ENCODE assay signal across 1 cellular context in the genomic region with DNA sequence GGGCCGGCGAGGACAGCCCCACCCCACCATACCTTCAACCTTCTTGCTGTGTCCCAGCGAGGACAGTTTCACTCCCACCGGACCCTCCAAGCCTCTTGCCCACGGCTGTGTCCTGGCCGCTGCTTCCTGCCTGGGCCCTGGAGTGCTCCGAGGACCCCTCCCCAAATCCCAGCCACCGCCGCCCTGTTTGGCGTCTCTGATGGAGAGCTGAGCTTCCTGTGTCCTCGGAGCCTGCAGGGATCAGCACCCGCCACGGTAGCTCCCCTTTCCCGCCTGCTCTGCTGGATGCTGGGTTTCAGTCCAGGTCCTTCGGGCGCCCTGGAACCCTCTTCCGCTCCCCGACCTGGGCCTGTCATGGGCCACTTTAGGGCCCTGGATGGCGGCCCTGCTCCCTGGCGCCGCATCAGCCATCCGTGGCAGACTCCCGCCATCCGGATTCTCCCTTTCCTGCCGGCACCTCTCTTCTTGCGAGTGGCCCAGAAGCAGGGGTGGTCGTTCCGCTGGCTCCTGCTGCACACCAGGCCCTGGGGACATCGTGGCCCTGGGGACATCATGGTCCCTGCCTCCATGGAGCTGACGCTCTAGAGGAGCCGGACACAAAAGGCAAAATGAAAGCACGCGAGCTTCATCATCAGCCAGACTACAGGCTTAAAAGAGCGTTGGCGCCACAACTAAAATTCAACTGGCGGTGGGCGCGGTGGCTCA.
TF ChIP-seq lines count a peak whose summit lies in the region.

No MANE protein-coding gene starts in this region.

TF ChIP-seq in GM23338, 12 proteins besides CTCF, POLR2A, EP300 and RAD21:
- TF ChIP-seq NANOG (IDR thresholded peaks at IDR 0.05; ENCODE audit: borderline replicate concordance) (no peak), STAT1 (IDR thresholded peaks at IDR 0.05; ENCODE audit: unreplicated experiment) (no peak), ZNF331 (CRISPR knock-in tag; IDR thresholded peaks at IDR 0.05; ENCODE audit: low read depth) (no peak), POLR2AphosphoS5 (IDR thresholded peaks at IDR 0.05; ENCODE audit: low read depth) (no peak), EZH2 (IDR thresholded peaks at IDR 0.05; ENCODE audit: low read depth, unreplicated experiment) (no peak), ZNF114 (CRISPR knock-in tag; IDR thresholded peaks at IDR 0.05) (no peak), EZH2phosphoT487 (IDR thresholded peaks at IDR 0.05; ENCODE audit: unreplicated experiment) (no peak), JUNB (IDR thresholded peaks at IDR 0.05; ENCODE audit: unreplicated experiment) (no peak), CREB1 (CRISPR knock-in tag; IDR thresholded peaks at IDR 0.05; ENCODE audit: low read depth) (no peak)
- TF ChIP-seq, protein P1, sequence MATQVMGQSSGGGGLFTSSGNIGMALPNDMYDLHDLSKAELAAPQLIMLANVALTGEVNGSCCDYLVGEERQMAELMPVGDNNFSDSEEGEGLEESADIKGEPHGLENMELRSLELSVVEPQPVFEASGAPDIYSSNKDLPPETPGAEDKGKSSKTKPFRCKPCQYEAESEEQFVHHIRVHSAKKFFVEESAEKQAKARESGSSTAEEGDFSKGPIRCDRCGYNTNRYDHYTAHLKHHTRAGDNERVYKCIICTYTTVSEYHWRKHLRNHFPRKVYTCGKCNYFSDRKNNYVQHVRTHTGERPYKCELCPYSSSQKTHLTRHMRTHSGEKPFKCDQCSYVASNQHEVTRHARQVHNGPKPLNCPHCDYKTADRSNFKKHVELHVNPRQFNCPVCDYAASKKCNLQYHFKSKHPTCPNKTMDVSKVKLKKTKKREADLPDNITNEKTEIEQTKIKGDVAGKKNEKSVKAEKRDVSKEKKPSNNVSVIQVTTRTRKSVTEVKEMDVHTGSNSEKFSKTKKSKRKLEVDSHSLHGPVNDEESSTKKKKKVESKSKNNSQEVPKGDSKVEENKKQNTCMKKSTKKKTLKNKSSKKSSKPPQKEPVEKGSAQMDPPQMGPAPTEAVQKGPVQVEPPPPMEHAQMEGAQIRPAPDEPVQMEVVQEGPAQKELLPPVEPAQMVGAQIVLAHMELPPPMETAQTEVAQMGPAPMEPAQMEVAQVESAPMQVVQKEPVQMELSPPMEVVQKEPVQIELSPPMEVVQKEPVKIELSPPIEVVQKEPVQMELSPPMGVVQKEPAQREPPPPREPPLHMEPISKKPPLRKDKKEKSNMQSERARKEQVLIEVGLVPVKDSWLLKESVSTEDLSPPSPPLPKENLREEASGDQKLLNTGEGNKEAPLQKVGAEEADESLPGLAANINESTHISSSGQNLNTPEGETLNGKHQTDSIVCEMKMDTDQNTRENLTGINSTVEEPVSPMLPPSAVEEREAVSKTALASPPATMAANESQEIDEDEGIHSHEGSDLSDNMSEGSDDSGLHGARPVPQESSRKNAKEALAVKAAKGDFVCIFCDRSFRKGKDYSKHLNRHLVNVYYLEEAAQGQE (IDR thresholded peaks at IDR 0.05; ENCODE audit: unreplicated experiment): no peak
- TF ChIP-seq, protein P2, sequence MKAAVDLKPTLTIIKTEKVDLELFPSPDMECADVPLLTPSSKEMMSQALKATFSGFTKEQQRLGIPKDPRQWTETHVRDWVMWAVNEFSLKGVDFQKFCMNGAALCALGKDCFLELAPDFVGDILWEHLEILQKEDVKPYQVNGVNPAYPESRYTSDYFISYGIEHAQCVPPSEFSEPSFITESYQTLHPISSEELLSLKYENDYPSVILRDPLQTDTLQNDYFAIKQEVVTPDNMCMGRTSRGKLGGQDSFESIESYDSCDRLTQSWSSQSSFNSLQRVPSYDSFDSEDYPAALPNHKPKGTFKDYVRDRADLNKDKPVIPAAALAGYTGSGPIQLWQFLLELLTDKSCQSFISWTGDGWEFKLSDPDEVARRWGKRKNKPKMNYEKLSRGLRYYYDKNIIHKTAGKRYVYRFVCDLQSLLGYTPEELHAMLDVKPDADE (IDR thresholded peaks at IDR 0.05): no peak
- TF ChIP-seq, protein P3, sequence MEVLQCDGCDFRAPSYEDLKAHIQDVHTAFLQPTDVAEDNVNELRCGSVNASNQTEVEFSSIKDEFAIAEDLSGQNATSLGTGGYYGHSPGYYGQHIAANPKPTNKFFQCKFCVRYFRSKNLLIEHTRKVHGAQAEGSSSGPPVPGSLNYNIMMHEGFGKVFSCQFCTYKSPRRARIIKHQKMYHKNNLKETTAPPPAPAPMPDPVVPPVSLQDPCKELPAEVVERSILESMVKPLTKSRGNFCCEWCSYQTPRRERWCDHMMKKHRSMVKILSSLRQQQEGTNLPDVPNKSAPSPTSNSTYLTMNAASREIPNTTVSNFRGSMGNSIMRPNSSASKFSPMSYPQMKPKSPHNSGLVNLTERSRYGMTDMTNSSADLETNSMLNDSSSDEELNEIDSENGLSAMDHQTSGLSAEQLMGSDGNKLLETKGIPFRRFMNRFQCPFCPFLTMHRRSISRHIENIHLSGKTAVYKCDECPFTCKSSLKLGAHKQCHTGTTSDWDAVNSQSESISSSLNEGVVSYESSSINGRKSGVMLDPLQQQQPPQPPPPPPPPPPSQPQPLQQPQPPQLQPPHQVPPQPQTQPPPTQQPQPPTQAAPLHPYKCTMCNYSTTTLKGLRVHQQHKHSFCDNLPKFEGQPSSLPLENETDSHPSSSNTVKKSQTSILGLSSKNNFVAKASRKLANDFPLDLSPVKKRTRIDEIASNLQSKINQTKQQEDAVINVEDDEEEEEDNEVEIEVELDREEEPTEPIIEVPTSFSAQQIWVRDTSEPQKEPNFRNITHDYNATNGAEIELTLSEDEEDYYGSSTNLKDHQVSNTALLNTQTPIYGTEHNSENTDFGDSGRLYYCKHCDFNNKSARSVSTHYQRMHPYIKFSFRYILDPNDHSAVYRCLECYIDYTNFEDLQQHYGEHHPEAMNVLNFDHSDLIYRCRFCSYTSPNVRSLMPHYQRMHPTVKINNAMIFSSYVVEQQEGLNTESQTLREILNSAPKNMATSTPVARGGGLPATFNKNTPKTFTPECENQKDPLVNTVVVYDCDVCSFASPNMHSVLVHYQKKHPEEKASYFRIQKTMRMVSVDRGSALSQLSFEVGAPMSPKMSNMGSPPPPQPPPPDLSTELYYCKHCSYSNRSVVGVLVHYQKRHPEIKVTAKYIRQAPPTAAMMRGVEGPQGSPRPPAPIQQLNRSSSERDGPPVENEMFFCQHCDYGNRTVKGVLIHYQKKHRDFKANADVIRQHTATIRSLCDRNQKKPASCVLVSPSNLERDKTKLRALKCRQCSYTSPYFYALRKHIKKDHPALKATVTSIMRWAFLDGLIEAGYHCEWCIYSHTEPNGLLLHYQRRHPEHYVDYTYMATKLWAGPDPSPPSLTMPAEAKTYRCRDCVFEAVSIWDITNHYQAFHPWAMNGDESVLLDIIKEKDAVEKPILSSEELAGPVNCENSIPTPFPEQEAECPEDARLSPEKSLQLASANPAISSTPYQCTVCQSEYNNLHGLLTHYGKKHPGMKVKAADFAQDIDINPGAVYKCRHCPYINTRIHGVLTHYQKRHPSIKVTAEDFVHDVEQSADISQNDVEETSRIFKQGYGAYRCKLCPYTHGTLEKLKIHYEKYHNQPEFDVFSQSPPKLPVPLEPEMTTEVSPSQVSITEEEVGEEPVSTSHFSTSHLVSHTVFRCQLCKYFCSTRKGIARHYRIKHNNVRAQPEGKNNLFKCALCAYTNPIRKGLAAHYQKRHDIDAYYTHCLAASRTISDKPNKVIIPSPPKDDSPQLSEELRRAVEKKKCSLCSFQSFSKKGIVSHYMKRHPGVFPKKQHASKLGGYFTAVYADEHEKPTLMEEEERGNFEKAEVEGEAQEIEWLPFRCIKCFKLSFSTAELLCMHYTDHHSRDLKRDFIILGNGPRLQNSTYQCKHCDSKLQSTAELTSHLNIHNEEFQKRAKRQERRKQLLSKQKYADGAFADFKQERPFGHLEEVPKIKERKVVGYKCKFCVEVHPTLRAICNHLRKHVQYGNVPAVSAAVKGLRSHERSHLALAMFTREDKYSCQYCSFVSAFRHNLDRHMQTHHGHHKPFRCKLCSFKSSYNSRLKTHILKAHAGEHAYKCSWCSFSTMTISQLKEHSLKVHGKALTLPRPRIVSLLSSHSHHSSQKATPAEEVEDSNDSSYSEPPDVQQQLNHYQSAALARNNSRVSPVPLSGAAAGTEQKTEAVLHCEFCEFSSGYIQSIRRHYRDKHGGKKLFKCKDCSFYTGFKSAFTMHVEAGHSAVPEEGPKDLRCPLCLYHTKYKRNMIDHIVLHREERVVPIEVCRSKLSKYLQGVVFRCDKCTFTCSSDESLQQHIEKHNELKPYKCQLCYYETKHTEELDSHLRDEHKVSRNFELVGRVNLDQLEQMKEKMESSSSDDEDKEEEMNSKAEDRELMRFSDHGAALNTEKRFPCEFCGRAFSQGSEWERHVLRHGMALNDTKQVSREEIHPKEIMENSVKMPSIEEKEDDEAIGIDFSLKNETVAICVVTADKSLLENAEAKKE (CRISPR knock-in tag; IDR thresholded peaks at IDR 0.05): no peak
